ENCODE assay signal across 21 cellular contexts in the genomic region with DNA sequence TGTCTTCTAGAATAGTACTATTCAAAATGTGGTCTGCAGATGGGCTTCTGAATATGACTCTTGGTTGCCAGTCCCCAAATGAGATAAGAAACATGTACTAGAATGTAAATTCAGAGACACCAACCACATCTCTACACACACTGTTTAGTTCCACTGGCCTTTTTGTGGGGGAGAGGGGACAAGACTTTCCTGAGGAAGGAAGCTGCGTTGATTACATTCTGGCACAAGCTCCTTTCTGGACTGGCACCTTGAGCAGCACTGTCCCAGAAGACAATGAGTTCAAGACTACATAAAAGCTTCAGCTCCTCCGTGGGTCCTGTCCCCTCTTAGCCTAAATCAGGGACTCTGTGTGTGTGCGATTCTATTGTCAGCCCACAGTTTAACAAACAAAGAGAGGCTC. TPM values are rescaled to one million over a fixed set of nuclear protein-coding genes. Genes with fewer than 3 reads are reported as not detected.
"Had no signal": no experiment of that assay in that cellular context is flagged by ENCODE, and none has a peak within 500 bp of the region (broad histone marks: within the 10 kb centered on the region; RNA-seq: fewer than 3 reads in every experiment).

No MANE protein-coding gene starts in this region.

- H3K4me3 Mint-ChIP-seq: nephron progenitor cell; stimulated activated naive B cell treated with anti-CD40 and anti-IgM and Interleukin-4, amounts not matched to agents 10 μg/mL and 1 μg/mL and 100 μg/mL, for 72 hours had no signal

- H3K4me2 ChIP-seq: hepatocyte had no signal

- H3K4me1 Mint-ChIP-seq: nephron progenitor cell; stimulated activated naive B cell treated with anti-CD40 and anti-IgM and Interleukin-4, amounts not matched to agents 10 μg/mL and 1 μg/mL and 100 μg/mL, for 72 hours had no signal

- H3K36me3 Mint-ChIP-seq: stimulated activated naive B cell treated with anti-CD40 and anti-IgM and Interleukin-4, amounts not matched to agents 10 μg/mL and 1 μg/mL and 100 μg/mL, for 72 hours had no signal

- H3K4me1 ChIP-seq: left ventricle myocardium inferior, lower lobe of right lung, stomach had no signal

- H3K27me3 ChIP-seq: hepatocyte, stomach had no signal

- H3K4me3 ChIP-seq: hepatocyte, left ventricle myocardium inferior, lower lobe of right lung, stomach, thoracic aorta had no signal

- H3K9me3 ChIP-seq: left ventricle myocardium inferior, lower lobe of right lung, stomach, thoracic aorta had no signal

- ATAC-seq: left cardiac atrium; lower lobe of right lung; sciatic nerve; stimulated activated naive B cell treated with anti-CD40 and anti-IgM and Interleukin-4, amounts not matched to agents 10 μg/mL and 1 μg/mL and 100 μg/mL, for 72 hours had no signal

- H3K36me3 ChIP-seq: left ventricle myocardium inferior, lower lobe of right lung, stomach, thoracic aorta had no signal

- DNase-seq: effector CD8-positive, alpha-beta T cell; foreskin melanocyte; head of caudate nucleus; kidney; left cardiac atrium; left ventricle myocardium inferior; lower lobe of right lung; mesenchymal stem cell; midbrain; nephron progenitor cell; posterior cingulate gyrus; stimulated activated CD4-positive, alpha-beta T cell treated with anti-CD3 and anti-CD28 coated beads, Interleukin-2, amount 100 ng/mL, for 24 hours; stimulated activated CD4-positive, alpha-beta T cell treated with anti-CD3 and anti-CD28 coated beads, Interleukin-4, amount 100 ng/mL, for 4 hours; stimulated activated naive B cell treated with anti-CD40 and anti-IgM and Interleukin-4, amounts not matched to agents 10 μg/mL and 1 μg/mL and 100 μg/mL, for 72 hours; stomach; substantia nigra had no signal

- H3K27ac ChIP-seq: hepatocyte, left ventricle myocardium inferior, lower lobe of right lung, stomach, thoracic aorta had no signal

- H3K9me3 Mint-ChIP-seq: nephron progenitor cell; stimulated activated naive B cell treated with anti-CD40 and anti-IgM and Interleukin-4, amounts not matched to agents 10 μg/mL and 1 μg/mL and 100 μg/mL, for 72 hours had no signal

- H3K27ac Mint-ChIP-seq: nephron progenitor cell; stimulated activated naive B cell treated with anti-CD40 and anti-IgM and Interleukin-4, amounts not matched to agents 10 μg/mL and 1 μg/mL and 100 μg/mL, for 72 hours had no signal

RNA-seq across cellular contexts. Expression of gene IYD, which starts 6.9 kb away (rescaled TPM):
- total RNA-seq: dermis microvascular lymphatic vessel endothelial cell, left cardiac atrium, left ventricle myocardium inferior, sciatic nerve, skeletal muscle tissue had no signal
